2 cellular contexts compared by ENCODE assay signal in genomic region chr4:7949759-7950158, GRCh38.
TF ChIP-seq lines count a peak whose summit lies in the region.

No MANE protein-coding gene starts in this region.

TF ChIP-seq in IMR-90, 13 proteins besides CTCF, POLR2A, EP300 and RAD21 (continued from another document):
- TF ChIP-seq ELK1 (IDR thresholded peaks at IDR 0.05; ENCODE audit: borderline replicate concordance, low read depth, low read length), result no peak
- TF ChIP-seq MAZ (IDR thresholded peaks at IDR 0.05; ENCODE audit: borderline replicate concordance, low read depth, low read length), result no peak
- no peak for TF ChIP-seq RCOR1 (IDR thresholded peaks at IDR 0.05; ENCODE audit: insufficient replicate concordance, low read length)
- TF ChIP-seq MXI1 (IDR thresholded peaks at IDR 0.05; ENCODE audit: borderline replicate concordance, low read depth, low read length), result no peak

TF ChIP-seq in SK-N-SH treated with all-trans-retinoic acid at 6 μM for 48 hours, 23 proteins besides CTCF, POLR2A, EP300 and RAD21 (continued from another document):
- no peak for TF ChIP-seq PATZ1 (CRISPR knock-in tag; IDR thresholded peaks at IDR 0.05; ENCODE audit: borderline replicate concordance)
- no peak for TF ChIP-seq ZFP3 (CRISPR knock-in tag; IDR thresholded peaks at IDR 0.05)
- TF ChIP-seq OSR1 (CRISPR knock-in tag; IDR thresholded peaks at IDR 0.05), result no peak
- no peak for TF ChIP-seq ZNF70 (CRISPR knock-in tag; IDR thresholded peaks at IDR 0.05)
- no peak for TF ChIP-seq ZFP30 (CRISPR knock-in tag; IDR thresholded peaks at IDR 0.05)
- TF ChIP-seq CREB5 (CRISPR knock-in tag; IDR thresholded peaks at IDR 0.05; ENCODE audit: low read depth), result no peak
- TF ChIP-seq TCF4 (CRISPR knock-in tag; IDR thresholded peaks at IDR 0.05; ENCODE audit: borderline replicate concordance), result no peak
- TF ChIP-seq GLIS3 (CRISPR knock-in tag; IDR thresholded peaks at IDR 0.05), result no peak
- no peak for TF ChIP-seq SNAI2 (CRISPR knock-in tag; IDR thresholded peaks at IDR 0.05)
- TF ChIP-seq ZNF8 (CRISPR knock-in tag; IDR thresholded peaks at IDR 0.05), result no peak
- no peak for TF ChIP-seq TSHZ2 (CRISPR knock-in tag; IDR thresholded peaks at IDR 0.05)
- TF ChIP-seq CSRNP3 (CRISPR knock-in tag; IDR thresholded peaks at IDR 0.05), result no peak
- no peak for TF ChIP-seq BACH2 (CRISPR knock-in tag; IDR thresholded peaks at IDR 0.05; ENCODE audit: borderline replicate concordance)
- TF ChIP-seq RARB (CRISPR knock-in tag; IDR thresholded peaks at IDR 0.05), result no peak
